ENCODE assay signal across 13 cellular contexts in genomic region chr6:126127662-126128061, GRCh38.
A peak's percentile ranks its signal among the peaks of the same experiment; 100 is the strongest.
DNase-seq lines count a peak whose midpoint lies in the region; ATAC-seq and TF ChIP-seq lines count a peak whose summit lies in the region.
"Had no signal": no experiment of that assay in that cellular context is flagged by ENCODE, and none has a peak within 500 bp of the region (broad histone marks: within the 10 kb centered on the region; RNA-seq: fewer than 3 reads in every experiment).

No MANE protein-coding gene starts in this region.

- no peak for TF ChIP-seq EP300 in sigmoid colon (IDR thresholded peaks at IDR 0.05)

- no peak overlapping the region for H3K27ac ChIP-seq in sigmoid colon
- H3K27ac ChIP-seq: colonic mucosa, RWPE1 had no signal

- no peaks in the 10 kb centered on the region for H3K27me3 ChIP-seq in sigmoid colon
- H3K27me3 ChIP-seq: colonic mucosa had no signal

- H3K36me3 ChIP-seq in sigmoid colon, result peaks cover 0 to 8% (median 0%) of the 10 kb centered on the region in 4 donors
- H3K36me3 ChIP-seq: colonic mucosa had no signal

- WGBS in sigmoid colon, 2 donors, result 92 to 94% methylated on average over 8 to 9 of the region's 9 CpGs

- no peak for TF ChIP-seq POLR2A in sigmoid colon (IDR thresholded peaks at IDR 0.05)

- no peak overlapping the region for H3K27ac Mint-ChIP-seq in brain
- H3K27ac Mint-ChIP-seq: activated naive CD8-positive, alpha-beta T cell treated with anti-CD3 and anti-CD28 coated beads for 36 hours had no signal

- H3K36me3 Mint-ChIP-seq in brain, result peaks cover 3% of the 10 kb centered on the region

- DNase-seq in NCI-H82 (lab: John Stamatoyannopoulos, UW) (peak; percentile 40), NCI-H82 treated with DMSO at 0.1 percent for 48 hours (lab: John Stamatoyannopoulos, UW; ENCODE audit: unreplicated experiment) (no peak), NCI-H524 (lab: John Stamatoyannopoulos, UW) (peak; percentile 18 to 67), retinal pigment epithelial cell (ENCODE audit: low read depth) (no peak), sigmoid colon (no peak), COLO829 (ENCODE audit: low spot score) (no peak)
- DNase-seq: activated naive CD8-positive, alpha-beta T cell treated with anti-CD3 and anti-CD28 coated beads for 36 hours; colonic mucosa; mucosa of descending colon; stimulated activated CD4-positive, alpha-beta T cell treated with anti-CD3 and anti-CD28 coated beads, Interleukin-2, amount 100 ng/mL, for 24 hours had no signal

- H3K4me1 Mint-ChIP-seq in brain, result peaks cover 7% of the 10 kb centered on the region
- H3K4me1 Mint-ChIP-seq: activated naive CD8-positive, alpha-beta T cell treated with anti-CD3 and anti-CD28 coated beads for 36 hours had no signal

- peaks cover 0 to 4% (median 3%) of the 10 kb centered on the region in 5 experiments for H3K9me3 Mint-ChIP-seq in brain
- H3K9me3 Mint-ChIP-seq: activated naive CD8-positive, alpha-beta T cell treated with anti-CD3 and anti-CD28 coated beads for 36 hours had no signal

- H3K4me1 ChIP-seq in sigmoid colon, result no peaks in the 10 kb centered on the region
- H3K4me1 ChIP-seq: colonic mucosa had no signal

- H3K4me3 Mint-ChIP-seq in brain, result no peak overlapping the region
- H3K4me3 Mint-ChIP-seq: activated naive CD8-positive, alpha-beta T cell treated with anti-CD3 and anti-CD28 coated beads for 36 hours had no signal

- H3K9me3 ChIP-seq in sigmoid colon, result no peaks in the 10 kb centered on the region
- H3K9me3 ChIP-seq: colonic mucosa, mucosa of descending colon had no signal

- intact Hi-C loops in sigmoid colon (cut with DNase I), result no loop called here

- H3K4me3 ChIP-seq in retinal pigment epithelial cell (ENCODE audit: low read length) (no peak overlapping the region), sigmoid colon (no peak overlapping the region)
- H3K4me3 ChIP-seq: colonic mucosa, mucosa of descending colon had no signal

- H3K27me3 Mint-ChIP-seq in brain, result peaks cover 12% of the 10 kb centered on the region
- H3K27me3 Mint-ChIP-seq: activated naive CD8-positive, alpha-beta T cell treated with anti-CD3 and anti-CD28 coated beads for 36 hours had no signal

- TF ChIP-seq CTCF in brain (conservative IDR thresholded peaks at IDR 0.05), result peak; percentile 26 to 56
- TF ChIP-seq CTCF in retinal pigment epithelial cell (conservative IDR thresholded peaks at IDR 0.05; ENCODE audit: low read depth, low read length), result peak; percentile 17
- TF ChIP-seq CTCF in sigmoid colon (IDR thresholded peaks at IDR 0.05), result no peak

- no peak for ATAC-seq in HG03565 (IDR thresholded peaks at IDR 0.05; ENCODE audit: unreplicated experiment)
- ATAC-seq: mucosa of descending colon had no signal

Comparison
In these comparisons a context has a peak if more than half of its experiments do, and no peak if none do; other contexts are left out.
1. DNase-seq: peak in NCI-H82 (single experiment) and NCI-H524 (2 of 2); none in NCI-H82 treated with DMSO at 0.1 percent for 48 hours (single experiment), retinal pigment epithelial cell (single experiment), sigmoid colon (single experiment) and COLO829 (single experiment).
2. CTCF ChIP-seq: peak in brain (2 of 2) and retinal pigment epithelial cell (single experiment); none in sigmoid colon (0 of 4).